ENCODE assay signal across 21 cellular contexts in the genomic region with DNA sequence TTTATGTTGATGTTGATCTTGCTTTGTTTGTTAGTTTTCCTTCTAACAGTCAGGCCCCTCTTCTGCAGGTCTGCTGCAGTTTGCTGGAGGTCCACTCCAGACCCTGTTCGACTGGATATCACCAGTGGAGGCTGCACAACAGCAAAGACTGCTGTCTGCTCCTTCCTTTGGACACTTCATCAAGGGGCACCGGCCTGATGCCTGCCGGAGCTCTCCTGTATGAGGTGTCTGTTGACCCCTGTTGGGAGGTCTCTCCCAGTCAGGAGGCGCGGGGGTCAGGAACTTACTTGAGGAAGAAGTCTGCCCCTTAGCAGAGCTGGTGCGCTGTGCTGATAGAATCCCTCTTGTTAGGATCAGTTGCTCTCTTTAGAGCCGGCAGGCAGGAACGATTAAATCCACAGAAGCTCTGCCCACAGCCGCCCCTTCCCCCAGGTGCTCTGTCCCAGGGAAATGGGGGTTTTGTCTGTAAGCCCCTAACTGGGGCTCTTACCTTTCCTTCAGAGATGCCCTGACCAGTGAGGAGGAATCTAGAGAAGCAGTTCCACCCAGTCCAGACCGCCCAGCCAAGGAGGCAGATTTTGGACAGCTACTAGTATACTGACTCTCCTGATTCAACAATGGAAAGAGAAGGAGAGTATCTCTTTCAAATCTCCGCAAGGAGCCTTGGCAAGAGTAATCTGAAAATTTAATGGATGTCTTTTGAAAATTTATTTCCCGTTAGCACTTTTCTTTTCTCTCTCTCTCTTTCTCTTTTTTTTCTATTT. TPM values are rescaled to one million over a fixed set of nuclear protein-coding genes. Genes with fewer than 3 reads are reported as not detected.
DNase-seq lines count a peak whose midpoint lies in the region; ATAC-seq and TF ChIP-seq lines count a peak whose summit lies in the region.
"Had no signal": no experiment of that assay in that cellular context is flagged by ENCODE, and none has a peak within 500 bp of the region (broad histone marks: within the 10 kb centered on the region; RNA-seq: fewer than 3 reads in every experiment).

No MANE protein-coding gene starts in this region.

- no peaks in the 10 kb centered on the region for H3K27me3 ChIP-seq in left ventricle myocardium inferior (ENCODE audit: low read depth)
- no peaks in the 10 kb centered on the region for H3K27me3 ChIP-seq in parathyroid adenoma (ENCODE audit: control insufficient read depth, insufficient read depth, low read length)
- H3K27me3 ChIP-seq: BLaER1 had no signal

- DNase-seq in Right ventricle myocardium inferior (ENCODE audit: missing footprints) (peak; percentile 27), left ventricle myocardium inferior (no peak), WTC11 (ENCODE audit: low spot score) (no peak), nephron progenitor cell (peak; percentile 3), H4 (ENCODE audit: low spot score) (no peak), NCI-H1694 treated with DMSO at 0.1 percent for 48 hours (lab: John Stamatoyannopoulos, UW) (no peak)
- DNase-seq: Caco-2; CD4-positive, CD25-positive, alpha-beta regulatory T cell; CD8-positive, alpha-beta T cell; DMS153; DMS79 treated with DMSO at 0.1 percent for 48 hours; GF-D8; H9; HFFc6 had no signal

- no peak for ATAC-seq in Right ventricle myocardium inferior
- ATAC-seq in WTC11 = peak; percentile 38; the same call in 1 of the 2 replicates
- no peak for ATAC-seq in GM21737 (IDR thresholded peaks at IDR 0.05; ENCODE audit: unreplicated experiment)
- ATAC-seq: CD8-positive, alpha-beta T cell; HCT116 had no signal

- CTCF ChIA-PET in WTC11 (lab: Charles Lee) = no interaction called here

- intact Hi-C loops in Right ventricle myocardium inferior (cut with DNase I) (no loop called here), left ventricle myocardium inferior (cut with micrococcal nuclease) (no loop called here)

- H3K36me3 ChIP-seq in left ventricle myocardium inferior (no peaks in the 10 kb centered on the region), parathyroid adenoma (ENCODE audit: control insufficient read depth, insufficient read depth, low read length) (no peaks in the 10 kb centered on the region)
- H3K36me3 ChIP-seq: BLaER1 had no signal

- peak overlapping the region; percentile 18 for H2AFZ ChIP-seq in parathyroid adenoma

- H3K27me3 Mint-ChIP-seq in WTC11 (ENCODE audit: low read depth) (peaks cover 15% of the 10 kb centered on the region), nephron progenitor cell (ENCODE audit: low read depth, poor library complexity) (peaks cover 4% of the 10 kb centered on the region)
- H3K27me3 Mint-ChIP-seq: B cell had no signal

- POLR2A ChIA-PET in WTC11 (lab: Charles Lee) = interaction anchor here (0.6 kb wide), 1 partner anchor 9 kb away, joined by 3 read pairs; no protein-coding TSS in a partner anchor

- H3K4me3 ChIP-seq in left ventricle myocardium inferior (no peak overlapping the region), parathyroid adenoma (ENCODE audit: low read depth, low read length) (no peak overlapping the region)
- H3K4me3 ChIP-seq: BLaER1 had no signal

- H3K36me3 Mint-ChIP-seq in WTC11 = no peaks in the 10 kb centered on the region
- H3K36me3 Mint-ChIP-seq in nephron progenitor cell (ENCODE audit: low read depth) = no peaks in the 10 kb centered on the region
- H3K36me3 Mint-ChIP-seq: CD4-positive, CD25-positive, alpha-beta regulatory T cell; CD8-positive, alpha-beta T cell had no signal

- no peak for TF ChIP-seq CTCF in left ventricle myocardium inferior (IDR thresholded peaks at IDR 0.05; ENCODE audit: borderline replicate concordance)
- TF ChIP-seq CTCF in WTC11 (IDR thresholded peaks at IDR 0.05) = no peak
- TF ChIP-seq CTCF in nephron progenitor cell (IDR thresholded peaks at IDR 0.05) = no peak
- TF ChIP-seq CTCF in parathyroid adenoma (IDR thresholded peaks at IDR 0.05) = no peak

- peaks cover 19% of the 10 kb centered on the region for H3K9me3 Mint-ChIP-seq in WTC11
- peaks cover 52% of the 10 kb centered on the region for H3K9me3 Mint-ChIP-seq in nephron progenitor cell

- H3K27ac ChIP-seq in left ventricle myocardium inferior (replicated peaks) = no peak overlapping the region
- H3K27ac ChIP-seq in parathyroid adenoma = no peak overlapping the region
- H3K27ac ChIP-seq: 22Rv1, BLaER1, C4-2B had no signal

- no peaks in the 10 kb centered on the region for H3K79me2 ChIP-seq in parathyroid adenoma

- H3K4me3 Mint-ChIP-seq in WTC11 (no peak overlapping the region), nephron progenitor cell (no peak overlapping the region)
- H3K4me3 Mint-ChIP-seq: B cell; CD4-positive, CD25-positive, alpha-beta regulatory T cell; CD8-positive, alpha-beta T cell; H9; HFFc6 had no signal

- no peak overlapping the region for H3K9ac ChIP-seq in parathyroid adenoma
- H3K9ac ChIP-seq: BLaER1 had no signal

- H3K9me3 ChIP-seq in left ventricle myocardium inferior (replicated peaks) = peaks cover 36% of the 10 kb centered on the region
- no peaks in the 10 kb centered on the region for H3K9me3 ChIP-seq in parathyroid adenoma (ENCODE audit: control insufficient read depth, low read length)
- H3K9me3 ChIP-seq: Caco-2 had no signal

- H3K27ac Mint-ChIP-seq in WTC11 (no peak overlapping the region), nephron progenitor cell (no peak overlapping the region)
- H3K27ac Mint-ChIP-seq: B cell; CD4-positive, CD25-positive, alpha-beta regulatory T cell; CD8-positive, alpha-beta T cell; H9; HFFc6 had no signal

- H3K4me1 ChIP-seq in left ventricle myocardium inferior (no peaks in the 10 kb centered on the region), parathyroid adenoma (no peaks in the 10 kb centered on the region)
- H3K4me1 ChIP-seq: BLaER1 had no signal

- H3K4me1 Mint-ChIP-seq in WTC11 (no peaks in the 10 kb centered on the region), nephron progenitor cell (no peaks in the 10 kb centered on the region)
- H3K4me1 Mint-ChIP-seq: B cell, H9 had no signal

- no peak overlapping the region for H3K4me2 ChIP-seq in parathyroid adenoma (ENCODE audit: low read length)
- H3K4me2 ChIP-seq: BLaER1 had no signal

TF ChIP-seq in WTC11, 78 proteins besides CTCF, POLR2A, EP300 and RAD21:
- TF ChIP-seq TEAD1 (CRISPR knock-in tag; IDR thresholded peaks at IDR 0.05) = no peak
- TF ChIP-seq ELF4 (CRISPR knock-in tag; IDR thresholded peaks at IDR 0.05; ENCODE audit: low read depth) = no peak
- TF ChIP-seq, protein P1, sequence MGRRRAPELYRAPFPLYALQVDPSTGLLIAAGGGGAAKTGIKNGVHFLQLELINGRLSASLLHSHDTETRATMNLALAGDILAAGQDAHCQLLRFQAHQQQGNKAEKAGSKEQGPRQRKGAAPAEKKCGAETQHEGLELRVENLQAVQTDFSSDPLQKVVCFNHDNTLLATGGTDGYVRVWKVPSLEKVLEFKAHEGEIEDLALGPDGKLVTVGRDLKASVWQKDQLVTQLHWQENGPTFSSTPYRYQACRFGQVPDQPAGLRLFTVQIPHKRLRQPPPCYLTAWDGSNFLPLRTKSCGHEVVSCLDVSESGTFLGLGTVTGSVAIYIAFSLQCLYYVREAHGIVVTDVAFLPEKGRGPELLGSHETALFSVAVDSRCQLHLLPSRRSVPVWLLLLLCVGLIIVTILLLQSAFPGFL (CRISPR knock-in tag; IDR thresholded peaks at IDR 0.05; ENCODE audit: borderline replicate concordance) = no peak
- no peak for TF ChIP-seq FOXP1 (CRISPR knock-in tag; IDR thresholded peaks at IDR 0.05; ENCODE audit: borderline replicate concordance)
- no peak for TF ChIP-seq GTF2I (CRISPR knock-in tag; conservative IDR thresholded peaks at IDR 0.05)
- TF ChIP-seq TP53 (CRISPR knock-in tag; IDR thresholded peaks at IDR 0.05) = no peak
- no peak for TF ChIP-seq KAT7 (CRISPR knock-in tag; IDR thresholded peaks at IDR 0.05; ENCODE audit: borderline replicate concordance)
TF ChIP-seq in WTC11: peak in this region for 0.

RNA-seq across cellular contexts. Expression of a gene that starts 25.2 kb away (rescaled TPM):
- total RNA-seq in Right ventricle myocardium inferior = 22.2 TPM
- 24.7 TPM for total RNA-seq in left ventricle myocardium inferior
- 10.9 to 11.3 TPM (median 11.3 TPM) in 3 replicates for total RNA-seq in WTC11 (2021)
- total RNA-seq in H4 (2014; rRNA removed; shearing (Covaris generic)) = 13.5 and 16.4 TPM in 2 replicates

Comparison
In these comparisons a context has a peak if more than half of its experiments do, and no peak if none do; other contexts are left out.
1. DNase-seq: peak in Right ventricle myocardium inferior (single experiment) and nephron progenitor cell (single experiment); none in left ventricle myocardium inferior (single experiment), WTC11 (single experiment), H4 (single experiment) and NCI-H1694 treated with DMSO at 0.1 percent for 48 hours (single experiment).